Comparison of ENCODE assay signal across 8 cellular contexts in genomic region chr22:31244044-31244942, GRCh38. TPM values are rescaled to one million over a fixed set of nuclear protein-coding genes. Genes with fewer than 3 reads are reported as not detected.
DNase-seq lines count a peak whose midpoint lies in the region; ATAC-seq and TF ChIP-seq lines count a peak whose summit lies in the region.

No MANE protein-coding gene starts in this region.

- H3K36me3 ChIP-seq in iPS-20b (ENCODE audit: insufficient read depth, low read depth, low read length) (peaks cover 13% of the 10 kb centered on the region; the same call in 1 of the 2 replicates), tibial artery (peaks cover 0 to 7% (median 0%) of the 10 kb centered on the region in 3 donors)

- H3K27ac ChIP-seq in iPS-20b (ENCODE audit: low read length) (no peak overlapping the region), tibial artery (peak overlapping the region; percentile 66 to 72)

- 0 out of 2 replicates have a peak overlapping the region, but pooled peaks have one; percentile 35 for H3K9ac ChIP-seq in iPS-20b (ENCODE audit: low read depth, low read length)

- peak overlapping the region; percentile 84 for H3K27ac Mint-ChIP-seq in HFFc6

- H3K4me3 Mint-ChIP-seq in HFFc6, result peak overlapping the region; percentile 53; the same call in 1 of the 2 replicates

- TF ChIP-seq CTCF in HFFc6 (IDR thresholded peaks at IDR 0.05) (no peak), tibial artery (IDR thresholded peaks at IDR 0.05) (no peak)

- H3K4me3 ChIP-seq in iPS-20b (ENCODE audit: low read length) (no peak overlapping the region), tibial artery (no peak overlapping the region)

- H3K4me1 Mint-ChIP-seq in HFFc6 (ENCODE audit: low read depth), result peaks cover 84% of the 10 kb centered on the region

- H3K9me3 Mint-ChIP-seq in HFFc6, result no peaks in the 10 kb centered on the region

- DNase-seq in HFFc6 (peak; percentile 63), amniotic epithelial cell (ENCODE audit: low read depth) (peak; percentile 89), tibial artery (peak in 1 of 2 donors; percentile 71), T-helper 9 cell (no peak)
- no peak for DNase-seq in stimulated activated CD4-positive, alpha-beta T cell treated with anti-CD3 and anti-CD28 coated beads, Interleukin-1b, Interleukin-23, amount 100 ng/mL, for 48 hours

- H3K36me3 Mint-ChIP-seq in HFFc6 (ENCODE audit: low read depth), result no peaks in the 10 kb centered on the region

- H3K4me1 ChIP-seq in iPS-20b (ENCODE audit: insufficient read depth, low read length) (peaks cover 31% of the 10 kb centered on the region), tibial artery (peaks cover 3 to 41% (median 26%) of the 10 kb centered on the region in 4 donors)

- no peaks in the 10 kb centered on the region; the same call in 1 of the 2 replicates for H3K27me3 Mint-ChIP-seq in HFFc6 (ENCODE audit: insufficient read depth)

- ATAC-seq in HG03442 (IDR thresholded peaks at IDR 0.05; ENCODE audit: unreplicated experiment) (no peak), GM19351 (IDR thresholded peaks at IDR 0.05; ENCODE audit: unreplicated experiment) (no peak)

- intact Hi-C loops in tibial artery (cut with DNase I; ENCODE audit: low total_unique reads), result no loop called here

- H3K27me3 ChIP-seq in iPS-20b (ENCODE audit: insufficient read depth, low read length) (no peaks in the 10 kb centered on the region), tibial artery (no peaks in the 10 kb centered on the region)

- H3K9me3 ChIP-seq in iPS-20b (ENCODE audit: insufficient read depth, low read depth, low read length), result no peaks in the 10 kb centered on the region
- H3K9me3 ChIP-seq in tibial artery, result no peaks in the 10 kb centered on the region

RNA-seq across cellular contexts. Expression of gene LIMK2, which starts 32.2 kb away (rescaled TPM):
- 10 to 100 TPM; 27.9 to 31.4 (median 28.9) TPM for total RNA-seq in HFFc6 (2021; fragmentation: NEBNext Ultra II Directional; extraction: Animal tissue kit (Norgen Biotek cat#: 25700))

RNA-seq across cellular contexts. Expression of gene PIK3IP1, which starts 48.0 kb away (rescaled TPM):
- 10 to 100 TPM in 1 of 6 experiments, 1 to 10 TPM in 5; 8.3 to 11.3 (median 8.9) TPM for total RNA-seq in HFFc6 (2021; fragmentation: NEBNext Ultra II Directional; extraction: Animal tissue kit (Norgen Biotek cat#: 25700))

Comparison
In these comparisons a context has a peak if more than half of its experiments do, and no peak if none do; other contexts are left out.
1. DNase-seq: peak in HFFc6 (single experiment) and amniotic epithelial cell (single experiment); none in T-helper 9 cell (single experiment) and stimulated activated CD4-positive, alpha-beta T cell treated with anti-CD3 and anti-CD28 coated beads, Interleukin-1b, Interleukin-23, amount 100 ng/mL, for 48 hours (single experiment).